ENCODE assay signal across 8 cellular contexts in genomic region chr15:56886878-56887781, GRCh38. TPM values are rescaled to one million over a fixed set of nuclear protein-coding genes. Genes with fewer than 3 reads are reported as not detected.
A peak's percentile ranks its signal among the peaks of the same experiment; 100 is the strongest.
DNase-seq lines count a peak whose midpoint lies in the region; ATAC-seq and TF ChIP-seq lines count a peak whose summit lies in the region.

No MANE protein-coding gene starts in this region.

- CTCF ChIA-PET in CD8-positive, alpha-beta T cell (lab: Charles Lee): interaction anchor here (0.7 to 1.0 kb wide), 2 partner anchors 23 to 33 kb away, joined by 3 to 4 read pairs; no protein-coding TSS in a partner anchor
- CTCF ChIA-PET in activated CD8-positive, alpha-beta T cell treated with anti-CD3 and anti-CD28 coated beads, Interleukin-2, amount 10 ng/mL, durations not matched to agents 7 days and 5 days (lab: Charles Lee): interaction anchor here (0.9 to 1.5 kb wide), 3 partner anchors 18 to 31 kb away, joined by 3 to 5 read pairs (median 5); partner anchors contain the start of gene TCF12

- no peaks in the 10 kb centered on the region for H3K36me3 Mint-ChIP-seq in CD8-positive, alpha-beta T cell
- no peaks in the 10 kb centered on the region for H3K36me3 Mint-ChIP-seq in activated CD8-positive, alpha-beta T cell treated with anti-CD3 and anti-CD28 coated beads, Interleukin-2, amount 10 ng/mL, durations not matched to agents 7 days and 5 days (ENCODE audit: low read depth)

- peak overlapping the region; percentile 86 for H3K27ac Mint-ChIP-seq in CD8-positive, alpha-beta T cell
- peak overlapping the region; percentile 75 for H3K27ac Mint-ChIP-seq in activated CD8-positive, alpha-beta T cell treated with anti-CD3 and anti-CD28 coated beads, Interleukin-2, amount 10 ng/mL, durations not matched to agents 7 days and 5 days

- no peaks in the 10 kb centered on the region for H3K9me3 Mint-ChIP-seq in CD8-positive, alpha-beta T cell
- no peaks in the 10 kb centered on the region for H3K9me3 Mint-ChIP-seq in activated CD8-positive, alpha-beta T cell treated with anti-CD3 and anti-CD28 coated beads, Interleukin-2, amount 10 ng/mL, durations not matched to agents 7 days and 5 days (ENCODE audit: insufficient read depth)

- POLR2A ChIA-PET in CD8-positive, alpha-beta T cell (lab: Charles Lee): interaction anchor here (0.7 to 2.8 kb wide), 3 partner anchors 9 to 32 kb away, joined by 3 to 34 read pairs (median 8); partner anchors contain the start of gene TCF12
- POLR2A ChIA-PET in activated CD8-positive, alpha-beta T cell treated with anti-CD3 and anti-CD28 coated beads, Interleukin-2, amount 10 ng/mL, durations not matched to agents 7 days and 5 days (lab: Charles Lee): interaction anchor here (0.5 to 3.1 kb wide), 4 partner anchors 22 to 357 kb away, joined by 3 to 31 read pairs (median 3); partner anchors contain the start of gene TCF12

- no peaks in the 10 kb centered on the region for H3K36me3 ChIP-seq in CD8-positive, alpha-beta T cell (ENCODE audit: insufficient read depth, low read length)
- H3K36me3 ChIP-seq in ectodermal cell (ENCODE audit: control insufficient read depth, insufficient read depth, low read length): no peaks in the 10 kb centered on the region
- H3K36me3 ChIP-seq in lung (ENCODE audit: control insufficient read depth in 2 of 2, insufficient read depth in 2 of 2, low read length in 2 of 2): no peaks in the 10 kb centered on the region

- no peaks in the 10 kb centered on the region for H3K27me3 ChIP-seq in CD8-positive, alpha-beta T cell (ENCODE audit: insufficient read depth, low read length)
- H3K27me3 ChIP-seq in ectodermal cell (ENCODE audit: control insufficient read depth, insufficient read depth, low read length, poor library complexity, severe bottlenecking) (no peaks in the 10 kb centered on the region), lung (ENCODE audit: control insufficient read depth, insufficient read depth) (no peaks in the 10 kb centered on the region)

- H3K27ac ChIP-seq in CD8-positive, alpha-beta T cell (ENCODE audit: low read depth, low read length): peak overlapping the region; percentile 68
- peak overlapping the region; percentile 93 for H3K27ac ChIP-seq in ectodermal cell (ENCODE audit: insufficient read depth, low read depth, low read length, poor library complexity, severe bottlenecking)
- peak overlapping the region; percentile 98 to 99 for H3K27ac ChIP-seq in lung (ENCODE audit: low read depth in 1 of 2, low read length in 1 of 2)

- peak; percentile 52 to 89 (median 74) for DNase-seq in CD8-positive, alpha-beta T cell
- DNase-seq in NCI-H774 (lab: John Stamatoyannopoulos, UW) (peak; percentile 95), lung (ENCODE audit: low spot score) (peak; percentile 92)
- peak; percentile 78 for DNase-seq in activated CD8-positive, alpha-beta T cell treated with anti-CD3 and anti-CD28 coated beads, Interleukin-2, amount 10 ng/mL, durations not matched to agents 7 days and 5 days
- DNase-seq in stimulated activated CD4-positive, alpha-beta T cell treated with anti-CD3 and anti-CD28 coated beads, TNF-alpha, amount 100 ng/mL, for 1 hour (ENCODE audit: low read depth in 3 of 3, low spot score in 1 of 3): peak; percentile 45 to 73 (median 59)

- H3K4me1 ChIP-seq in CD8-positive, alpha-beta T cell (ENCODE audit: insufficient read depth, low read length): peaks cover 14% of the 10 kb centered on the region
- H3K4me1 ChIP-seq in ectodermal cell (ENCODE audit: control insufficient read depth, insufficient read depth, low read length) (peaks cover 16% of the 10 kb centered on the region), lung (ENCODE audit: control insufficient read depth in 2 of 2, insufficient read depth in 2 of 2, low read length in 2 of 2) (peaks cover 0 to 3% of the 10 kb centered on the region in 2 donors)

- peak overlapping the region; percentile 77 for H3K4me3 ChIP-seq in CD8-positive, alpha-beta T cell (ENCODE audit: low read depth, low read length)
- H3K4me3 ChIP-seq in ectodermal cell (ENCODE audit: insufficient read depth, low read depth, low read length) (peak overlapping the region; percentile 51), lung (peak overlapping the region; percentile 48)

- H3K4me1 Mint-ChIP-seq in CD8-positive, alpha-beta T cell (ENCODE audit: low read depth): peaks cover 31% of the 10 kb centered on the region
- peaks cover 20% of the 10 kb centered on the region for H3K4me1 Mint-ChIP-seq in activated CD8-positive, alpha-beta T cell treated with anti-CD3 and anti-CD28 coated beads, Interleukin-2, amount 10 ng/mL, durations not matched to agents 7 days and 5 days (ENCODE audit: low read depth)

- ATAC-seq in CD8-positive, alpha-beta T cell: peak; percentile 85
- ATAC-seq in GM19452 (IDR thresholded peaks at IDR 0.05; ENCODE audit: unreplicated experiment) (peak; percentile 90), HG03571 (IDR thresholded peaks at IDR 0.05; ENCODE audit: unreplicated experiment) (peak; percentile 92), lung (ENCODE audit: insufficient read depth, low FRiP score) (peak; percentile 93)
- ATAC-seq in activated CD8-positive, alpha-beta T cell treated with anti-CD3 and anti-CD28 coated beads, Interleukin-2, amount 10 ng/mL, durations not matched to agents 7 days and 5 days: peak; percentile 97

- intact Hi-C loops in CD8-positive, alpha-beta T cell (cut with DNase I, micrococcal nuclease): loop anchor here (1.0 to 10.0 kb wide), 4 partner anchors 31 to 642 kb away; partner anchors contain the start of genes TCF12 (in 2 of the 2), ZNF280D (in 2 of the 2) and RFX7 (in 1 of the 2)

- peak overlapping the region; percentile 86 for H3K4me3 Mint-ChIP-seq in CD8-positive, alpha-beta T cell
- peak overlapping the region; percentile 77 for H3K4me3 Mint-ChIP-seq in activated CD8-positive, alpha-beta T cell treated with anti-CD3 and anti-CD28 coated beads, Interleukin-2, amount 10 ng/mL, durations not matched to agents 7 days and 5 days

- no peaks in the 10 kb centered on the region for H3K27me3 Mint-ChIP-seq in CD8-positive, alpha-beta T cell (ENCODE audit: low read depth)
- H3K27me3 Mint-ChIP-seq in activated CD8-positive, alpha-beta T cell treated with anti-CD3 and anti-CD28 coated beads, Interleukin-2, amount 10 ng/mL, durations not matched to agents 7 days and 5 days (ENCODE audit: low read depth): peaks cover 4% of the 10 kb centered on the region

- H3K9me3 ChIP-seq in CD8-positive, alpha-beta T cell (ENCODE audit: low read length): no peaks in the 10 kb centered on the region
- H3K9me3 ChIP-seq in ectodermal cell (ENCODE audit: control insufficient read depth, low read length) (no peaks in the 10 kb centered on the region), lung (ENCODE audit: control insufficient read depth in 2 of 2, insufficient read depth in 1 of 2, low read length in 1 of 2) (no peaks in the 10 kb centered on the region)

- TF ChIP-seq CTCF in CD8-positive, alpha-beta T cell (IDR thresholded peaks at IDR 0.05): no peak
- TF ChIP-seq CTCF in lung (IDR thresholded peaks at IDR 0.05; ENCODE audit: control extremely low read depth, extremely low read depth): no peak

- WGBS in ectodermal cell, 2 experiments: 1% methylated on average over 79 of the region's 79 CpGs
- 0 to 1% methylated on average over 73 to 79 of the region's 79 CpGs for WGBS in lung, 2 donors

RNA-seq across cellular contexts. Expression of gene TCF12, which starts 31.3 kb away (rescaled TPM):
- 10 to 100 TPM; 45.0 to 47.2 TPM for total RNA-seq in CD8-positive, alpha-beta T cell
- total RNA-seq in activated CD8-positive, alpha-beta T cell treated with anti-CD3 and anti-CD28 coated beads, Interleukin-2, amount 10 ng/mL, durations not matched to agents 7 days and 5 days: 10 to 100 TPM; 63.4 to 70.7 TPM
- 203 TPM for polyA plus RNA-seq in ectodermal cell (2013, experiment 1 of 4)
- 203 TPM for polyA plus RNA-seq in ectodermal cell (2013, experiment 2 of 4)
- 173 TPM for polyA plus RNA-seq in ectodermal cell (2013, experiment 3 of 4)
- 207 TPM for polyA plus RNA-seq in ectodermal cell (2013, experiment 4 of 4)
- total RNA-seq in lung: 100 to 1,000 TPM in 1 of 2 donors, 10 to 100 TPM in 1; 93.1 to 314 TPM
- 10 to 100 TPM in 1 of 2 donors, 1 to 10 TPM in 1; 9.6 to 19.4 TPM for polyA plus RNA-seq in lung

Comparison
In these comparisons a context has a peak if more than half of its experiments do, and no peak if none do; other contexts are left out.
1. Peak in every context shown above with its lines: DNase-seq, ATAC-seq, H3K4me3 ChIP-seq and H3K27ac ChIP-seq.